Comparison of ENCODE assay signal across 8 cellular contexts in genomic region chr14:54776361-54777001, GRCh38.
DNase-seq lines count a peak whose midpoint lies in the region; ATAC-seq and TF ChIP-seq lines count a peak whose summit lies in the region.

No MANE protein-coding gene starts in this region.

- DNase-seq in GM13976 (ENCODE audit: low spot score): peak; percentile 62
- DNase-seq in NCI-H1105 treated with DMSO at 0.1 percent for 48 hours (lab: John Stamatoyannopoulos, UW): peak; percentile 40
- peak; percentile 91 for DNase-seq in activated CD8-positive, alpha-beta memory T cell treated with anti-CD3 and anti-CD28 coated beads, Interleukin-2, amount 50 U/mL, for 48 hours
- DNase-seq in glomerular visceral epithelial cell (ENCODE audit: extremely low spot score): peak; percentile 67
- peak; percentile 18 for DNase-seq in stimulated activated CD4-positive, alpha-beta T cell treated with anti-CD3 and anti-CD28 coated beads, Interleukin-2, amount 100 ng/mL, for 4 hours (ENCODE audit: low read depth)
- DNase-seq in HK-2 (ENCODE audit: unreplicated experiment): no peak
- no peak for DNase-seq in NCI-H1048 (lab: John Stamatoyannopoulos, UW)

- no peak for ATAC-seq in GM19395 (IDR thresholded peaks at IDR 0.05; ENCODE audit: unreplicated experiment)

- TF ChIP-seq CTCF in GM13976 (IDR thresholded peaks at IDR 0.05; ENCODE audit: borderline replicate concordance, control extremely low read depth, extremely low read depth, insufficient read depth, missing control alignments): no peak

- in situ Hi-C loops in GM13976 (cut with MboI; ENCODE audit: low sequenced_read_pairs, unreplicated experiment): no loop called here

Comparison
In these comparisons a context has a peak if more than half of its experiments do, and no peak if none do; other contexts are left out.
1. DNase-seq: peak in GM13976 (single experiment), NCI-H1105 treated with DMSO at 0.1 percent for 48 hours (single experiment), activated CD8-positive, alpha-beta memory T cell treated with anti-CD3 and anti-CD28 coated beads, Interleukin-2, amount 50 U/mL, for 48 hours (single experiment), glomerular visceral epithelial cell (single experiment) and stimulated activated CD4-positive, alpha-beta T cell treated with anti-CD3 and anti-CD28 coated beads, Interleukin-2, amount 100 ng/mL, for 4 hours (single experiment); none in HK-2 (single experiment) and NCI-H1048 (single experiment).